15 cellular contexts compared by ENCODE assay signal in the genomic region with DNA sequence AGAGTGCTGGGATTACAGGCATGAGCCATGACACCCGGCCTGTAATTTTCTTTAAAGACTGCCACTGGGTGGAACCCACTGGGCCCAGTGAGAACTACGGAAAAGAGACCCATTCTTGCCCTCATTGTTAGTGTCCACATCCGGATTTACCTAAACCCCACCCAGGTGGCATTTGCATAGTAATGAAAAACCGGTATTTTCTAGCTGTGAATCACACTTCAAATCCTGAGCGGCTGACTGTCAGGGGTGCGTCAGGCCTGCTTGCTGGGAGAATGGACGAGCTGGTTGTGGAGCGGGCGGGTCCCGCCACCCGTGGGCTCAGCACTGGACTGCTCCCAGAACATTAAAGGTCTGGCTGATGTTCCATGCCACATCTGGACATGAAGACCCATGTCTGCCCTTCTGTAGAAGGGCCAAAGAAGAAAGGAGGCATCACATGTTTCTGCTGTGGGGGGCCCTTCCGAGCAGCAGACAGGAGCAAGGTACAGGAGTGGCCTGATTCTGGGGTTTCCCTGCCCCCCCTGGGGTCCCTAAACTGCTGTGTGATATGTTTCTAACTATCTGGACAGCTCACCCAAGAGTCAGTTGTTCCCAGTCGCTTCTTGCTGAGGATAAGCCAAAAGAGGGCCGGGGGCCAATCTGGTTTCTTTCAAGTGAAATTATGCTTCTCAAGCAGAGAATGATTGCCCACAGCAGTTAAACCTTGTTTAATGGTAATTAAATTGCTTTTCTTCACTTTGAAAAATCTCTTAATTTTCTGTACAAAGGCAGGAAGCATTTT. TPM values are rescaled to one million over a fixed set of nuclear protein-coding genes. Genes with fewer than 3 reads are reported as not detected.
DNase-seq lines count a peak whose midpoint lies in the region; ATAC-seq and TF ChIP-seq lines count a peak whose summit lies in the region.
"Had no signal": no experiment of that assay in that cellular context is flagged by ENCODE, and none has a peak within 500 bp of the region (broad histone marks: within the 10 kb centered on the region; RNA-seq: fewer than 3 reads in every experiment).

No MANE protein-coding gene starts in this region.

- peak overlapping the region; percentile 87 for H3K4me2 ChIP-seq in mammary epithelial cell (ENCODE audit: insufficient read depth, low read depth, low read length)

- no peaks in the 10 kb centered on the region for H3K9me3 ChIP-seq in mammary epithelial cell (replicated peaks; ENCODE audit: insufficient read depth, low read length)

- BruUV-seq in mammary epithelial cell (replicated peaks; lab: Mats Ljungman, UMichigan) = TSS peak; percentile 96

- H3K27ac ChIP-seq in mammary epithelial cell (ENCODE audit: insufficient read depth, low read depth, low read length) = peak overlapping the region; percentile 96

- peaks cover 41% of the 10 kb centered on the region for H3K79me2 ChIP-seq in mammary epithelial cell (ENCODE audit: insufficient read depth, low read length)

- TF ChIP-seq CTCF in mammary epithelial cell (conservative IDR thresholded peaks at IDR 0.05 in 1 of 2, IDR thresholded peaks at IDR 0.05 in 1 of 2; ENCODE audit: extremely low read depth in 1 of 2, insufficient read depth in 1 of 2, low read depth in 1 of 2, low read length in 2 of 2) (no peak), type B pancreatic cell (conservative IDR thresholded peaks at IDR 0.05) (no peak)

- POLR2A ChIA-PET in activated CD4-positive, alpha-beta memory T cell treated with anti-CD3 and anti-CD28 coated beads for 36 hours (lab: Charles Lee) = no interaction called here

- H3K4me1 Mint-ChIP-seq in type B pancreatic cell (ENCODE audit: unreplicated experiment) = peaks cover 68% of the 10 kb centered on the region
- no peaks in the 10 kb centered on the region for H3K4me1 Mint-ChIP-seq in activated T-cell treated with anti-CD3 and anti-CD28 coated beads, Interleukin-2, amount 50 U/mL, for 4 hours (ENCODE audit: low read depth)
- no peaks in the 10 kb centered on the region for H3K4me1 Mint-ChIP-seq in activated CD4-positive, alpha-beta memory T cell treated with anti-CD3 and anti-CD28 coated beads for 36 hours (ENCODE audit: low read depth)

- peak overlapping the region; percentile 92 for H3K4me3 Mint-ChIP-seq in type B pancreatic cell
- no peak overlapping the region for H3K4me3 Mint-ChIP-seq in activated T-cell treated with anti-CD3 and anti-CD28 coated beads, Interleukin-2, amount 50 U/mL, for 4 hours
- H3K4me3 Mint-ChIP-seq in activated CD4-positive, alpha-beta memory T cell treated with anti-CD3 and anti-CD28 coated beads for 36 hours = no peak overlapping the region
- H3K4me3 Mint-ChIP-seq: activated CD8-positive, alpha-beta T cell treated with anti-CD3 and anti-CD28 coated beads, Interleukin-2, amount 10 ng/mL, durations not matched to agents 7 days and 5 days had no signal

- H3K4me3 ChIP-seq in mammary epithelial cell (replicated peaks in 1 of 3; ENCODE audit: insufficient read depth in 1 of 3, low read depth in 2 of 3, low read length in 3 of 3) = peak overlapping the region; percentile 64 to 68 (median 65)
- H3K4me3 ChIP-seq: coronary artery had no signal

- H4K20me1 ChIP-seq in mammary epithelial cell (ENCODE audit: insufficient read depth, low read length) = no peaks in the 10 kb centered on the region

- CTCF ChIA-PET in mammary epithelial cell (lab: Charles Lee; ENCODE audit: low non-redundant PET) = interaction anchor here (0.6 kb wide), 1 partner anchor 263 kb away, joined by 4 read pairs; no protein-coding TSS in a partner anchor
- CTCF ChIA-PET in activated CD4-positive, alpha-beta memory T cell treated with anti-CD3 and anti-CD28 coated beads for 36 hours (lab: Charles Lee) = no interaction called here

- peak overlapping the region; percentile 99 for H3K9ac ChIP-seq in mammary epithelial cell (ENCODE audit: insufficient read depth, low read length)

- H3K27me3 ChIP-seq in mammary epithelial cell (ENCODE audit: insufficient read depth, low read length) = no peaks in the 10 kb centered on the region

- H3K9me3 Mint-ChIP-seq in type B pancreatic cell = no peaks in the 10 kb centered on the region
- H3K9me3 Mint-ChIP-seq in activated T-cell treated with anti-CD3 and anti-CD28 coated beads, Interleukin-2, amount 50 U/mL, for 4 hours = no peaks in the 10 kb centered on the region
- H3K9me3 Mint-ChIP-seq in activated CD4-positive, alpha-beta memory T cell treated with anti-CD3 and anti-CD28 coated beads for 36 hours = no peaks in the 10 kb centered on the region
- H3K9me3 Mint-ChIP-seq: activated naive CD4-positive, alpha-beta T cell treated with anti-CD3 and anti-CD28 coated beads, Interleukin-2, amount 50 U/mL, for 72 hours had no signal

- WGBS in mammary epithelial cell (ENCODE audit: low coverage, missing lambda C conversion rate) = 2% methylated on average over 13 of the region's 14 CpGs

- H3K36me3 ChIP-seq in mammary epithelial cell (ENCODE audit: insufficient read depth, low read length) = no peaks in the 10 kb centered on the region

- in situ Hi-C loops in mammary epithelial cell (cut with MboI; ENCODE audit: low sequenced_read_pairs in 2 of 2) = no loop called here

- peak overlapping the region; percentile 53 for H2AFZ ChIP-seq in mammary epithelial cell (ENCODE audit: low read depth, low read length)

- DNase-seq in NCI-H146 (lab: John Stamatoyannopoulos, UW) (peak; percentile 10), NCI-H146 treated with DMSO at 0.1 percent for 48 hours (lab: John Stamatoyannopoulos, UW; ENCODE audit: unreplicated experiment) (no peak), mammary epithelial cell (peak; percentile 86), left colon (no peak), type B pancreatic cell (ENCODE audit: extremely low spot score, unreplicated experiment) (no peak)
- DNase-seq in activated T-cell treated with anti-CD3 and anti-CD28 coated beads, Interleukin-2, amount 50 U/mL, for 4 hours = no peak
- DNase-seq in activated CD4-positive, alpha-beta memory T cell treated with anti-CD3 and anti-CD28 coated beads for 36 hours = no peak
- DNase-seq: 8988T; activated CD8-positive, alpha-beta T cell treated with anti-CD3 and anti-CD28 coated beads, Interleukin-2, amount 10 ng/mL, durations not matched to agents 7 days and 5 days; DMS153; NCI-H1417; stimulated activated CD4-positive, alpha-beta T cell treated with anti-CD3 and anti-CD28 coated beads, Interleukin-15, amount 100 ng/mL, for 24 hours had no signal

- peaks cover 23% of the 10 kb centered on the region for H3K36me3 Mint-ChIP-seq in type B pancreatic cell
- H3K36me3 Mint-ChIP-seq in activated T-cell treated with anti-CD3 and anti-CD28 coated beads, Interleukin-2, amount 50 U/mL, for 4 hours (ENCODE audit: insufficient read depth) = no peaks in the 10 kb centered on the region
- H3K36me3 Mint-ChIP-seq in activated CD4-positive, alpha-beta memory T cell treated with anti-CD3 and anti-CD28 coated beads for 36 hours = no peaks in the 10 kb centered on the region
- H3K36me3 Mint-ChIP-seq: activated naive CD4-positive, alpha-beta T cell treated with anti-CD3 and anti-CD28 coated beads, Interleukin-2, amount 50 U/mL, for 72 hours had no signal

- H3K4me1 ChIP-seq in mammary epithelial cell (ENCODE audit: insufficient read depth, low read length) = peaks cover 51% of the 10 kb centered on the region

- peak overlapping the region; percentile 95 for H3K27ac Mint-ChIP-seq in type B pancreatic cell
- H3K27ac Mint-ChIP-seq in activated CD4-positive, alpha-beta memory T cell treated with anti-CD3 and anti-CD28 coated beads for 36 hours = no peak overlapping the region
- H3K27ac Mint-ChIP-seq: activated CD8-positive, alpha-beta T cell treated with anti-CD3 and anti-CD28 coated beads, Interleukin-2, amount 10 ng/mL, durations not matched to agents 7 days and 5 days; activated naive CD4-positive, alpha-beta T cell treated with anti-CD3 and anti-CD28 coated beads, Interleukin-2, amount 50 U/mL, for 72 hours had no signal

- intact Hi-C loops in mammary epithelial cell (cut with micrococcal nuclease) (loop anchor here (2.0 to 5.0 kb wide), 3 partner anchors 17 to 107 kb away; no protein-coding TSS in a partner anchor), left colon (cut with DNase I, micrococcal nuclease) (no loop called here)
- intact Hi-C loops in activated CD4-positive, alpha-beta memory T cell treated with anti-CD3 and anti-CD28 coated beads for 36 hours (cut with micrococcal nuclease) = no loop called here

- H3K27me3 Mint-ChIP-seq in type B pancreatic cell = no peaks in the 10 kb centered on the region
- no peaks in the 10 kb centered on the region for H3K27me3 Mint-ChIP-seq in activated T-cell treated with anti-CD3 and anti-CD28 coated beads, Interleukin-2, amount 50 U/mL, for 4 hours (ENCODE audit: low read depth)
- no peaks in the 10 kb centered on the region for H3K27me3 Mint-ChIP-seq in activated CD4-positive, alpha-beta memory T cell treated with anti-CD3 and anti-CD28 coated beads for 36 hours

- ATAC-seq in left colon (peak; percentile 45), GM19452 (IDR thresholded peaks at IDR 0.05; ENCODE audit: unreplicated experiment) (no peak)
- no peak for ATAC-seq in activated T-cell treated with anti-CD3 and anti-CD28 coated beads, Interleukin-2, amount 50 U/mL, for 4 hours
- ATAC-seq: activated CD8-positive, alpha-beta T cell treated with anti-CD3 and anti-CD28 coated beads, Interleukin-2, amount 10 ng/mL, durations not matched to agents 7 days and 5 days; activated naive CD4-positive, alpha-beta T cell treated with anti-CD3 and anti-CD28 coated beads, Interleukin-2, amount 50 U/mL, for 72 hours had no signal

- dilution Hi-C loops in mammary epithelial cell (cut with HindIII; ENCODE audit: low sequenced_read_pairs) = loop anchor here (5.0 kb wide), 1 partner anchor 52 kb away; no protein-coding TSS in a partner anchor

RNA-seq across cellular contexts. Expression of a gene that starts 46.4 kb away (rescaled TPM):
- total RNA-seq in mammary epithelial cell (10 to 100 TPM; 39.3 to 47.5 TPM), left colon (10 to 100 TPM; 69.2 to 78.4 TPM), type B pancreatic cell (ENCODE audit: low replicate concordance) (73.2 and 99.0 TPM in 2 replicates)
- 12.3 TPM for polyA plus RNA-seq in mammary epithelial cell
- polyA minus RNA-seq in mammary epithelial cell = 23.6 TPM
- total RNA-seq in activated T-cell treated with anti-CD3 and anti-CD28 coated beads, Interleukin-2, amount 50 U/mL, for 4 hours = under 1 TPM; 0.20 to 0.87 (median 0.50) TPM
- total RNA-seq in activated CD4-positive, alpha-beta memory T cell treated with anti-CD3 and anti-CD28 coated beads for 36 hours = 1 to 10 TPM in 1 of 2 experiments, under 1 TPM in 1; 0.31 to 1.1 TPM
- total RNA-seq: activated CD8-positive, alpha-beta T cell treated with anti-CD3 and anti-CD28 coated beads, Interleukin-2, amount 10 ng/mL, durations not matched to agents 7 days and 5 days had no signal

Comparison
In these comparisons a context has a peak if more than half of its experiments do, and no peak if none do; other contexts are left out.
1. DNase-seq: peak in NCI-H146 (single experiment) and mammary epithelial cell (single experiment); none in NCI-H146 treated with DMSO at 0.1 percent for 48 hours (single experiment), left colon (0 of 2), type B pancreatic cell (single experiment), activated T-cell treated with anti-CD3 and anti-CD28 coated beads, Interleukin-2, amount 50 U/mL, for 4 hours (single experiment) and activated CD4-positive, alpha-beta memory T cell treated with anti-CD3 and anti-CD28 coated beads for 36 hours (single experiment).
2. RNA of a gene that starts 46.4 kb away (total RNA-seq): 69.2 to 78.4 TPM in left colon, 73.2 to 99.0 TPM in type B pancreatic cell and 39.3 to 47.5 TPM in mammary epithelial cell; 0.31 to 1.1 TPM in activated CD4-positive, alpha-beta memory T cell treated with anti-CD3 and anti-CD28 coated beads for 36 hours and 0.20 to 0.87 TPM in activated T-cell treated with anti-CD3 and anti-CD28 coated beads, Interleukin-2, amount 50 U/mL, for 4 hours; every median in the first group is over 10 times any median in the second.